Comparison of ENCODE assay signal across 13 cellular contexts in genomic region chr4:26206339-26206738, GRCh38.
DNase-seq lines count a peak whose midpoint lies in the region; TF ChIP-seq lines count a peak whose summit lies in the region.
"Had no signal": no experiment of that assay in that cellular context is flagged by ENCODE, and none has a peak within 500 bp of the region (broad histone marks: within the 10 kb centered on the region; RNA-seq: fewer than 3 reads in every experiment).

No MANE protein-coding gene starts in this region.

- H3K27me3 ChIP-seq in uterus (no peaks in the 10 kb centered on the region), colonic mucosa (no peaks in the 10 kb centered on the region)

- H3K36me3 ChIP-seq in uterus (no peaks in the 10 kb centered on the region), colonic mucosa (no peaks in the 10 kb centered on the region)

- DNase-seq in DMS 273 (lab: John Stamatoyannopoulos, UW; ENCODE audit: unreplicated experiment) (peak; percentile 4), DMS 273 treated with DMSO at 0.1 percent for 48 hours (lab: John Stamatoyannopoulos, UW) (no peak), dermis blood vessel endothelial cell (peak; percentile 9), medulla oblongata (ENCODE audit: extremely low spot score) (peak; percentile 40), uterus (peak in 1 of 2 donors; percentile 26), NCI-H345 (lab: John Stamatoyannopoulos, UW) (no peak), Kasumi-1 (lab: John Stamatoyannopoulos, UW) (no peak), colonic mucosa (no peak)
- DNase-seq: activated naive CD4-positive, alpha-beta T cell treated with anti-CD3 and anti-CD28 coated beads, Interleukin-2, amount 10 ng/mL, durations not matched to agents 7 days and 5 days; foreskin melanocyte; stimulated activated naive CD4-positive, alpha-beta T cell treated with Interleukin-2 at 50 U/mL for 16 hours had no signal

- intact Hi-C loops in uterus (cut with DNase I; ENCODE audit: low total_unique reads), result no loop called here
- intact Hi-C loops in colonic mucosa (cut with DNase I), result no loop called here

- no peaks in the 10 kb centered on the region for H3K9me3 ChIP-seq in uterus
- H3K9me3 ChIP-seq in colonic mucosa, result no peaks in the 10 kb centered on the region

- H3K4me3 ChIP-seq in uterus (no peak overlapping the region), colonic mucosa (no peak overlapping the region)

- H3K4me1 ChIP-seq in uterus, result peaks cover 4 to 5% of the 10 kb centered on the region in 2 donors
- no peaks in the 10 kb centered on the region for H3K4me1 ChIP-seq in colonic mucosa

- H3K9ac ChIP-seq in colonic mucosa (ENCODE audit: low read depth in 2 of 2, low read length in 2 of 2), result no peak overlapping the region

- TF ChIP-seq CTCF in uterus (IDR thresholded peaks at IDR 0.05), result no peak
- no peak for TF ChIP-seq CTCF in colonic mucosa (IDR thresholded peaks at IDR 0.05)

- TF ChIP-seq POLR2A in uterus (IDR thresholded peaks at IDR 0.05), result no peak

- H3K27ac ChIP-seq in uterus, result peak overlapping the region; percentile 51 to 67
- H3K27ac ChIP-seq in colonic mucosa, result no peak overlapping the region
- H3K27ac ChIP-seq: 22Rv1, HL-60 had no signal

Comparison
In these comparisons a context has a peak if more than half of its experiments do, and no peak if none do; other contexts are left out.
1. DNase-seq: peak in DMS 273 (single experiment), dermis blood vessel endothelial cell (single experiment) and medulla oblongata (single experiment); none in DMS 273 treated with DMSO at 0.1 percent for 48 hours (single experiment), NCI-H345 (single experiment), Kasumi-1 (0 of 2) and colonic mucosa (single experiment).